Comparison of ENCODE assay signal across 32 cellular contexts in genomic region chr15:43876872-43877271, GRCh38.
"Had no signal": no experiment of that assay in that cellular context is flagged by ENCODE, and none has a peak within 500 bp of the region (broad histone marks: within the 10 kb centered on the region; RNA-seq: fewer than 3 reads in every experiment).

No MANE protein-coding gene starts in this region.

- H3K9me3 ChIP-seq: Peyer's patch, SJCRH30 had no signal

- H3K9ac ChIP-seq: KMS-11 had no signal

- ATAC-seq: activated CD8-positive, alpha-beta memory T cell treated with anti-CD3 and anti-CD28 coated beads, Interleukin-2, amount 10 ng/mL, durations not matched to agents 7 days and 5 days; activated T-cell treated with anti-CD3 and anti-CD28 coated beads, Interleukin-2, amount 50 U/mL, for 72 hours; activated T-helper 17 cell treated with anti-CD3 and anti-CD28 coated beads, Interleukin-2, amount 50 U/mL, for 72 hours; PC-3 had no signal

- H3K27me3 ChIP-seq: brain microvascular endothelial cell, Peyer's patch, SJCRH30 had no signal

- H3K4me3 ChIP-seq: Peyer's patch, SJCRH30, SK-N-MC had no signal

- H3K27ac ChIP-seq: brain microvascular endothelial cell, KMS-11, Peyer's patch, SJCRH30, SK-N-MC had no signal

- DNase-seq: activated CD4-positive, alpha-beta memory T cell treated with anti-CD3 and anti-CD28 coated beads for 36 hours; activated CD4-positive, alpha-beta T cell treated with anti-CD3 and anti-CD28 coated beads, Interleukin-2, amount 50 U/mL, for 1 hour; activated CD8-positive, alpha-beta memory T cell treated with anti-CD3 and anti-CD28 coated beads, Interleukin-2, amount 10 ng/mL, durations not matched to agents 7 days and 5 days; activated effector memory CD4-positive, alpha-beta T cell treated with anti-CD3 and anti-CD28 coated beads, Interleukin-2, amount 50 U/mL, for 16 hours; activated naive CD4-positive, alpha-beta T cell; activated naive CD4-positive, alpha-beta T cell treated with anti-CD3 and anti-CD28 coated beads, Interleukin-2, amount 50 U/mL, for 16 hours; activated naive CD8-positive, alpha-beta T cell treated with anti-CD3 and anti-CD28 coated beads for 36 hours; activated T-cell treated with anti-CD3 and anti-CD28 coated beads, Interleukin-2, amount 50 U/mL, for 1 hour; activated T-cell treated with anti-CD3 and anti-CD28 coated beads, Interleukin-2, amount 50 U/mL, for 72 hours; amniotic stem cell; aorta; brain microvascular endothelial cell; MM.1S; MV-4-11; NCI-H1092; NCI-H146; NCI-H2029 treated with DMSO at 0.1 percent for 48 hours; NCI-H2107; NCI-H2171; NCI-H510A; NCI-H526; NCI-H748 treated with DMSO at 0.1 percent for 48 hours; NK-92 treated with Interleukin-12 subunit alpha and Interleukin-12 subunit beta, amount 100 ng/mL, for 24 hours; PC-3; Peyer's patch; RPMI8226; SHP77; SJCRH30; T1000 had no signal

- H3K4me1 ChIP-seq: Peyer's patch, SJCRH30 had no signal

- H3K36me3 ChIP-seq: brain microvascular endothelial cell, Peyer's patch had no signal
